ENCODE assay signal across 1 cellular context in the genomic region with DNA sequence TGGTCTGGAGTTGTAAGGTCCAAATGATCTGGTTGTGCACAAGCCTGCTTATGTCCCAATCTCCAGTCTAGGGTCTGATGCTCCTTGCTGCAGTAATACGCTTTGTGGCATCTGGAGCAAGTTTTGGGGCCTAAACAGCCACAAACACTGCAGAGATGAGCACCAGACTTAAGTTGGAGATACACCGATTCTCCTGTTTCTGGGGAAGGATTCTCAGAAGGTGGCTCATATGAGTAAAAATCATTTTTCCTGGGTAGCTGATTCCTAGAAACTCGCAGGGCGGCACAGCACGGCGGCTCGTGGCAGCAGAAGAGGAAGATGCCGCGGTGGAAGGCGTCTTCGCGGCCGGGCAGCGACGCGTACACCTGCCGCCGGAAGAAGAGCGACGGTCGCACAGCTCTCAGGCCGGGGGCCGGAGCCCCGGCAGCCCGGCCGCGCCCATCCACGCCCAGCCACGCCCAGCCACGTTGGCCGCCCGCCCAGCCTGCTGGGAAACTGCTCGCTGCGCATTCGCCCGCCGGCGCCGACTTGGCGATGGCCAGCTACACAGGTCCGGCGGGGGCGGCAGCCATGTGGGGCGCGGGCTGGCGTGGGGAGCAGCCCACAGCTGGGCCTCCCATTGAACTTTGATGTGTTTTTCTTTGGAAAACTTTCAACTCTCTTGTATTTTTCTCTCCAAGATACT.
TF ChIP-seq lines count a peak whose summit lies in the region.

No MANE protein-coding gene starts in this region.

TF ChIP-seq in K562, 482 proteins besides CTCF, POLR2A, EP300 and RAD21 (continued from another document):
- TF ChIP-seq ZNF23 (CRISPR knock-in tag; IDR thresholded peaks at IDR 0.05) (no peak), TAF1 (IDR thresholded peaks at IDR 0.05; ENCODE audit: control insufficient read depth, extremely low read depth, insufficient read depth, low read length, severe bottlenecking) (peak; percentile 58), NRF1 (conservative IDR thresholded peaks at IDR 0.05 in 1 of 2, IDR thresholded peaks at IDR 0.05 in 1 of 2) (peak; percentile 92 to 93), ZKSCAN1 (IDR thresholded peaks at IDR 0.05; ENCODE audit: low read depth, low read length) (0 out of 2 replicates have a peak, but pooled peaks have one; percentile 36), ZNF175 (CRISPR knock-in tag; IDR thresholded peaks at IDR 0.05; ENCODE audit: low read depth) (no peak), HMGN3 (IDR thresholded peaks at IDR 0.05; ENCODE audit: borderline replicate concordance, extremely low read depth, insufficient read length, low read depth, low read length) (peak; percentile 90), KLF1 (tag; IDR thresholded peaks at IDR 0.05) (peak; percentile 99), C11orf30 (IDR thresholded peaks at IDR 0.05; ENCODE audit: low read depth) (peak; percentile 55), SIN3A (IDR thresholded peaks at IDR 0.05; ENCODE audit: borderline replicate concordance in 2 of 2, control insufficient read depth in 1 of 2, low read depth in 2 of 2, low read length in 2 of 2) (peak; percentile 42 to 82; a peak in 1 of 4 replicates), NELFE (IDR thresholded peaks at IDR 0.05; ENCODE audit: insufficient read depth, insufficient read length) (no peak), PML (IDR thresholded peaks at IDR 0.05; ENCODE audit: low read length) (peak; percentile 71; the same call in 1 of the 2 replicates), ZNF140 (CRISPR knock-in tag; IDR thresholded peaks at IDR 0.05) (no peak), HDAC2 (IDR thresholded peaks at IDR 0.05) (no peak), TBP (optimal IDR thresholded peaks at IDR 0.05; ENCODE audit: low read depth, low read length) (peak; percentile 79), MYC (IDR thresholded peaks at IDR 0.05; ENCODE audit: low read depth, low read length) (peak; percentile 92), MYC (CRISPR knock-in tag; IDR thresholded peaks at IDR 0.05; ENCODE audit: borderline replicate concordance, low read depth) (no peak), KAT7 (CRISPR knock-in tag; IDR thresholded peaks at IDR 0.05; ENCODE audit: borderline replicate concordance) (0 out of 2 replicates have a peak, but pooled peaks have one; percentile 35), CREM (IDR thresholded peaks at IDR 0.05; ENCODE audit: low read depth) (peak; percentile 97)
- TF ChIP-seq, protein P1, sequence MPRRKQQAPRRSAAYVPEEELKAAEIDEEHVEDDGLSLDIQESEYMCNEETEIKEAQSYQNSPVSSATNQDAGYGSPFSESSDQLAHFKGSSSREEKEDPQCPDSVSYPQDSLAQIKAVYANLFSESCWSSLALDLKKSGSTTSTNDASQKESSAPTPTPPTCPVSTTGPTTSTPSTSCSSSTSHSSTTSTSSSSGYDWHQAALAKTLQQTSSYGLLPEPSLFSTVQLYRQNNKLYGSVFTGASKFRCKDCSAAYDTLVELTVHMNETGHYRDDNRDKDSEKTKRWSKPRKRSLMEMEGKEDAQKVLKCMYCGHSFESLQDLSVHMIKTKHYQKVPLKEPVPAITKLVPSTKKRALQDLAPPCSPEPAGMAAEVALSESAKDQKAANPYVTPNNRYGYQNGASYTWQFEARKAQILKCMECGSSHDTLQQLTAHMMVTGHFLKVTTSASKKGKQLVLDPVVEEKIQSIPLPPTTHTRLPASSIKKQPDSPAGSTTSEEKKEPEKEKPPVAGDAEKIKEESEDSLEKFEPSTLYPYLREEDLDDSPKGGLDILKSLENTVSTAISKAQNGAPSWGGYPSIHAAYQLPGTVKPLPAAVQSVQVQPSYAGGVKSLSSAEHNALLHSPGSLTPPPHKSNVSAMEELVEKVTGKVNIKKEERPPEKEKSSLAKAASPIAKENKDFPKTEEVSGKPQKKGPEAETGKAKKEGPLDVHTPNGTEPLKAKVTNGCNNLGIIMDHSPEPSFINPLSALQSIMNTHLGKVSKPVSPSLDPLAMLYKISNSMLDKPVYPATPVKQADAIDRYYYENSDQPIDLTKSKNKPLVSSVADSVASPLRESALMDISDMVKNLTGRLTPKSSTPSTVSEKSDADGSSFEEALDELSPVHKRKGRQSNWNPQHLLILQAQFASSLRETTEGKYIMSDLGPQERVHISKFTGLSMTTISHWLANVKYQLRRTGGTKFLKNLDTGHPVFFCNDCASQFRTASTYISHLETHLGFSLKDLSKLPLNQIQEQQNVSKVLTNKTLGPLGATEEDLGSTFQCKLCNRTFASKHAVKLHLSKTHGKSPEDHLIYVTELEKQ (CRISPR knock-in tag; IDR thresholded peaks at IDR 0.05) = no peak
- TF ChIP-seq, protein P2, sequence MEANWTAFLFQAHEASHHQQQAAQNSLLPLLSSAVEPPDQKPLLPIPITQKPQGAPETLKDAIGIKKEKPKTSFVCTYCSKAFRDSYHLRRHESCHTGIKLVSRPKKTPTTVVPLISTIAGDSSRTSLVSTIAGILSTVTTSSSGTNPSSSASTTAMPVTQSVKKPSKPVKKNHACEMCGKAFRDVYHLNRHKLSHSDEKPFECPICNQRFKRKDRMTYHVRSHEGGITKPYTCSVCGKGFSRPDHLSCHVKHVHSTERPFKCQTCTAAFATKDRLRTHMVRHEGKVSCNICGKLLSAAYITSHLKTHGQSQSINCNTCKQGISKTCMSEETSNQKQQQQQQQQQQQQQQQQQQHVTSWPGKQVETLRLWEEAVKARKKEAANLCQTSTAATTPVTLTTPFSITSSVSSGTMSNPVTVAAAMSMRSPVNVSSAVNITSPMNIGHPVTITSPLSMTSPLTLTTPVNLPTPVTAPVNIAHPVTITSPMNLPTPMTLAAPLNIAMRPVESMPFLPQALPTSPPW (CRISPR knock-in tag; IDR thresholded peaks at IDR 0.05) = peak; percentile 76
- TF ChIP-seq, protein P3, sequence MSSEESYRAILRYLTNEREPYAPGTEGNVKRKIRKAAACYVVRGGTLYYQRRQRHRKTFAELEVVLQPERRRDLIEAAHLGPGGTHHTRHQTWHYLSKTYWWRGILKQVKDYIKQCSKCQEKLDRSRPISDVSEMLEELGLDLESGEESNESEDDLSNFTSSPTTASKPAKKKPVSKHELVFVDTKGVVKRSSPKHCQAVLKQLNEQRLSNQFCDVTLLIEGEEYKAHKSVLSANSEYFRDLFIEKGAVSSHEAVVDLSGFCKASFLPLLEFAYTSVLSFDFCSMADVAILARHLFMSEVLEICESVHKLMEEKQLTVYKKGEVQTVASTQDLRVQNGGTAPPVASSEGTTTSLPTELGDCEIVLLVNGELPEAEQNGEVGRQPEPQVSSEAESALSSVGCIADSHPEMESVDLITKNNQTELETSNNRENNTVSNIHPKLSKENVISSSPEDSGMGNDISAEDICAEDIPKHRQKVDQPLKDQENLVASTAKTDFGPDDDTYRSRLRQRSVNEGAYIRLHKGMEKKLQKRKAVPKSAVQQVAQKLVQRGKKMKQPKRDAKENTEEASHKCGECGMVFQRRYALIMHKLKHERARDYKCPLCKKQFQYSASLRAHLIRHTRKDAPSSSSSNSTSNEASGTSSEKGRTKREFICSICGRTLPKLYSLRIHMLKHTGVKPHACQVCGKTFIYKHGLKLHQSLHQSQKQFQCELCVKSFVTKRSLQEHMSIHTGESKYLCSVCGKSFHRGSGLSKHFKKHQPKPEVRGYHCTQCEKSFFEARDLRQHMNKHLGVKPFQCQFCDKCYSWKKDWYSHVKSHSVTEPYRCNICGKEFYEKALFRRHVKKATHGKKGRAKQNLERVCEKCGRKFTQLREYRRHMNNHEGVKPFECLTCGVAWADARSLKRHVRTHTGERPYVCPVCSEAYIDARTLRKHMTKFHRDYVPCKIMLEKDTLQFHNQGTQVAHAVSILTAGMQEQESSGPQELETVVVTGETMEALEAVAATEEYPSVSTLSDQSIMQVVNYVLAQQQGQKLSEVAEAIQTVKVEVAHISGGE (CRISPR knock-in tag; IDR thresholded peaks at IDR 0.05) = peak in 2 of 3 experiments; percentile 26 to 74; a peak in 2 of 6 replicates
- TF ChIP-seq, protein P4, sequence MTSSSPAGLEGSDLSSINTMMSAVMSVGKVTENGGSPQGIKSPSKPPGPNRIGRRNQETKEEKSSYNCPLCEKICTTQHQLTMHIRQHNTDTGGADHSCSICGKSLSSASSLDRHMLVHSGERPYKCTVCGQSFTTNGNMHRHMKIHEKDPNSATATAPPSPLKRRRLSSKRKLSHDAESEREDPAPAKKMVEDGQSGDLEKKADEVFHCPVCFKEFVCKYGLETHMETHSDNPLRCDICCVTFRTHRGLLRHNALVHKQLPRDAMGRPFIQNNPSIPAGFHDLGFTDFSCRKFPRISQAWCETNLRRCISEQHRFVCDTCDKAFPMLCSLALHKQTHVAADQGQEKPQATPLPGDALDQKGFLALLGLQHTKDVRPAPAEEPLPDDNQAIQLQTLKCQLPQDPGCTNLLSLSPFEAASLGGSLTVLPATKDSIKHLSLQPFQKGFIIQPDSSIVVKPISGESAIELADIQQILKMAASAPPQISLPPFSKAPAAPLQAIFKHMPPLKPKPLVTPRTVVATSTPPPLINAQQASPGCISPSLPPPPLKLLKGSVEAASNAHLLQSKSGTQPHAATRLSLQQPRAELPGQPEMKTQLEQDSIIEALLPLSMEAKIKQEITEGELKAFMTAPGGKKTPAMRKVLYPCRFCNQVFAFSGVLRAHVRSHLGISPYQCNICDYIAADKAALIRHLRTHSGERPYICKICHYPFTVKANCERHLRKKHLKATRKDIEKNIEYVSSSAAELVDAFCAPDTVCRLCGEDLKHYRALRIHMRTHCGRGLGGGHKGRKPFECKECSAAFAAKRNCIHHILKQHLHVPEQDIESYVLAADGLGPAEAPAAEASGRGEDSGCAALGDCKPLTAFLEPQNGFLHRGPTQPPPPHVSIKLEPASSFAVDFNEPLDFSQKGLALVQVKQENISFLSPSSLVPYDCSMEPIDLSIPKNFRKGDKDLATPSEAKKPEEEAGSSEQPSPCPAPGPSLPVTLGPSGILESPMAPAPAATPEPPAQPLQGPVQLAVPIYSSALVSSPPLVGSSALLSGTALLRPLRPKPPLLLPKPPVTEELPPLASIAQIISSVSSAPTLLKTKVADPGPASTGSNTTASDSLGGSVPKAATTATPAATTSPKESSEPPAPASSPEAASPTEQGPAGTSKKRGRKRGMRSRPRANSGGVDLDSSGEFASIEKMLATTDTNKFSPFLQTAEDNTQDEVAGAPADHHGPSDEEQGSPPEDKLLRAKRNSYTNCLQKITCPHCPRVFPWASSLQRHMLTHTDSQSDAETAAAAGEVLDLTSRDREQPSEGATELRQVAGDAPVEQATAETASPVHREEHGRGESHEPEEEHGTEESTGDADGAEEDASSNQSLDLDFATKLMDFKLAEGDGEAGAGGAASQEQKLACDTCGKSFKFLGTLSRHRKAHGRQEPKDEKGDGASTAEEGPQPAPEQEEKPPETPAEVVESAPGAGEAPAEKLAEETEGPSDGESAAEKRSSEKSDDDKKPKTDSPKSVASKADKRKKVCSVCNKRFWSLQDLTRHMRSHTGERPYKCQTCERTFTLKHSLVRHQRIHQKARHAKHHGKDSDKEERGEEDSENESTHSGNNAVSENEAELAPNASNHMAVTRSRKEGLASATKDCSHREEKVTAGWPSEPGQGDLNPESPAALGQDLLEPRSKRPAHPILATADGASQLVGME (CRISPR knock-in tag; IDR thresholded peaks at IDR 0.05) = peak; percentile 61; the same call in 1 of the 2 replicates
